ENCODE assay signal across 19 cellular contexts in genomic region chr13:98456423-98456845, GRCh38.
DNase-seq lines count a peak whose midpoint lies in the region; ATAC-seq and TF ChIP-seq lines count a peak whose summit lies in the region.
"Had no signal": no experiment of that assay in that cellular context is flagged by ENCODE, and none has a peak within 500 bp of the region (broad histone marks: within the 10 kb centered on the region; RNA-seq: fewer than 3 reads in every experiment).

No MANE protein-coding gene starts in this region.

- H3K4me3 ChIP-seq in CD4-positive, CD25-positive, alpha-beta regulatory T cell (ENCODE audit: low read depth, low read length) = no peak overlapping the region
- H3K4me3 ChIP-seq in RWPE2 (ENCODE audit: severe bottlenecking) = no peak overlapping the region
- H3K4me3 ChIP-seq in mesenchymal stem cell (ENCODE audit: insufficient read depth in 1 of 2, low read depth in 1 of 2, low read length in 2 of 2) = no peak overlapping the region
- H3K4me3 ChIP-seq: BLaER1 treated with 17β-estradiol and CSF1 and Interleukin-3, amounts not matched to agents 10 nM and 100 nM; tibial nerve had no signal

- DNase-seq in NCI-H2171 treated with DMSO at 0.1 percent for 48 hours (lab: John Stamatoyannopoulos, UW) (peak; percentile 18), NCI-H2171 (lab: John Stamatoyannopoulos, UW) (no peak), RWPE2 (ENCODE audit: low spot score) (peak; percentile 30), mesenchymal stem cell (no peak), SKM-1 treated with dmso at 0.1 percent for 144 hours (lab: John Stamatoyannopoulos, UW; ENCODE audit: unreplicated experiment) (no peak), putamen (ENCODE audit: low spot score) (no peak)
- DNase-seq in CD4-positive, CD25-positive, alpha-beta regulatory T cell = no peak
- DNase-seq: activated B cell treated with CpG ODN at 0.5 μM for 24 hours; activated CD8-positive, alpha-beta memory T cell treated with anti-CD3 and anti-CD28 coated beads, Interleukin-2, amount 50 U/mL, for 4 hours; activated naive CD8-positive, alpha-beta T cell treated with anti-CD3 and anti-CD28 coated beads, Interleukin-2, amount 50 U/mL, for 24 hours; NK-92 treated with Interleukin-12 subunit alpha and Interleukin-12 subunit beta, amount 100 ng/mL, for 24 hours; nucleus accumbens; RPMI8226; stimulated activated CD4-positive, alpha-beta T cell treated with anti-CD3 and anti-CD28 coated beads, Interleukin-4, amount 100 ng/mL, for 1 hour; stimulated activated CD8-positive, alpha-beta memory T cell treated with anti-CD3 and anti-CD28 coated beads, Interleukin-4, amount 100 ng/mL, for 48 hours had no signal

- no peak overlapping the region for H3K18ac ChIP-seq in mesenchymal stem cell (ENCODE audit: low read depth in 1 of 2, low read length in 2 of 2)

- H2AFZ ChIP-seq in mesenchymal stem cell (ENCODE audit: low read depth, low read length) = no peak overlapping the region

- no peak overlapping the region for H3K27ac ChIP-seq in CD4-positive, CD25-positive, alpha-beta regulatory T cell (ENCODE audit: insufficient read depth, low read length, poor library complexity, severe bottlenecking)
- H3K27ac ChIP-seq in RWPE2 (ENCODE audit: poor library complexity, severe bottlenecking) (no peak overlapping the region), mesenchymal stem cell (ENCODE audit: low read length, poor library complexity, severe bottlenecking) (no peak overlapping the region)
- H3K27ac ChIP-seq: BLaER1 treated with 17β-estradiol and CSF1 and Interleukin-3, amounts not matched to agents 10 nM and 100 nM had no signal

- H3K79me1 ChIP-seq in mesenchymal stem cell (replicated peaks; ENCODE audit: low read length, poor library complexity, severe bottlenecking) = peaks cover 28% of the 10 kb centered on the region

- H3K14ac ChIP-seq in mesenchymal stem cell (ENCODE audit: low read length in 2 of 2) = no peak overlapping the region

- ATAC-seq in CD4-positive, CD25-positive, alpha-beta regulatory T cell (ENCODE audit: low read depth in 2 of 2) = no peak
- no peak for ATAC-seq in RWPE2 (ENCODE audit: low read depth)
- ATAC-seq in GM18861 (IDR thresholded peaks at IDR 0.05; ENCODE audit: unreplicated experiment) = no peak
- ATAC-seq: activated naive CD8-positive, alpha-beta T cell treated with anti-CD3 and anti-CD28 coated beads, Interleukin-2, amount 50 U/mL, for 24 hours; HCT116 had no signal

- H3K4me1 Mint-ChIP-seq in CD4-positive, CD25-positive, alpha-beta regulatory T cell = peaks cover 2 to 10% (median 7%) of the 10 kb centered on the region in 4 donors
- H3K4me1 Mint-ChIP-seq: activated B cell treated with CpG ODN at 0.5 μM for 24 hours had no signal

- H3K4me1 ChIP-seq in CD4-positive, CD25-positive, alpha-beta regulatory T cell (ENCODE audit: control insufficient read depth, insufficient read depth, low read length, poor library complexity, severe bottlenecking) = peaks cover under 1% of the 10 kb centered on the region
- H3K4me1 ChIP-seq in RWPE2 (ENCODE audit: insufficient read depth, poor library complexity, severe bottlenecking) (no peaks in the 10 kb centered on the region), mesenchymal stem cell (ENCODE audit: control insufficient read depth, insufficient read depth, low read depth, low read length) (peaks cover 9% of the 10 kb centered on the region)

- H3K4me2 ChIP-seq in mesenchymal stem cell (ENCODE audit: low read length, poor library complexity, severe bottlenecking) = no peak overlapping the region
- H3K4me2 ChIP-seq: BLaER1 treated with 17β-estradiol and CSF1 and Interleukin-3, amounts not matched to agents 10 nM and 100 nM had no signal

- peaks cover 92% of the 10 kb centered on the region for H3K36me3 ChIP-seq in CD4-positive, CD25-positive, alpha-beta regulatory T cell (ENCODE audit: control insufficient read depth, insufficient read depth, low read length)
- H3K36me3 ChIP-seq in RWPE2 (ENCODE audit: low read depth) (peaks cover 84% of the 10 kb centered on the region), mesenchymal stem cell (ENCODE audit: control insufficient read depth in 1 of 2, insufficient read depth in 2 of 2, low read depth in 1 of 2, low read length in 2 of 2) (peaks cover 49 to 71% of the 10 kb centered on the region in 2 experiments)

- no peak overlapping the region for H2BK120ac ChIP-seq in mesenchymal stem cell (ENCODE audit: low read depth, low read length)

- no peak overlapping the region for H4K91ac ChIP-seq in mesenchymal stem cell (ENCODE audit: low read length)

- H2BK15ac ChIP-seq in mesenchymal stem cell (ENCODE audit: low read depth, poor library complexity, severe bottlenecking) = no peak overlapping the region

- no peak overlapping the region for H3K4me3 Mint-ChIP-seq in CD4-positive, CD25-positive, alpha-beta regulatory T cell
- H3K4me3 Mint-ChIP-seq: activated B cell treated with CpG ODN at 0.5 μM for 24 hours; activated naive CD8-positive, alpha-beta T cell treated with anti-CD3 and anti-CD28 coated beads, Interleukin-2, amount 50 U/mL, for 24 hours had no signal

- H3K23ac ChIP-seq in mesenchymal stem cell (ENCODE audit: low read length in 2 of 2) = no peak overlapping the region

- no peak overlapping the region for H2AK5ac ChIP-seq in mesenchymal stem cell (ENCODE audit: low read length, severe bottlenecking)

- H3K36me3 Mint-ChIP-seq in CD4-positive, CD25-positive, alpha-beta regulatory T cell = peaks cover 40% of the 10 kb centered on the region

- no peak overlapping the region for H3K4ac ChIP-seq in mesenchymal stem cell (ENCODE audit: low read depth in 1 of 2, low read length in 2 of 2)

- peak overlapping the region in 2 of 3 donors; percentile 42 to 60 for H3K27ac Mint-ChIP-seq in CD4-positive, CD25-positive, alpha-beta regulatory T cell
- H3K27ac Mint-ChIP-seq: activated B cell treated with CpG ODN at 0.5 μM for 24 hours; activated naive CD8-positive, alpha-beta T cell treated with anti-CD3 and anti-CD28 coated beads, Interleukin-2, amount 50 U/mL, for 24 hours had no signal

- no peak overlapping the region for H3K9ac ChIP-seq in mesenchymal stem cell (ENCODE audit: low read length)
- H3K9ac ChIP-seq: BLaER1 treated with 17β-estradiol and CSF1 and Interleukin-3, amounts not matched to agents 10 nM and 100 nM had no signal

- H3K9me3 Mint-ChIP-seq in CD4-positive, CD25-positive, alpha-beta regulatory T cell = no peaks in the 10 kb centered on the region
- H3K9me3 Mint-ChIP-seq: activated B cell treated with CpG ODN at 0.5 μM for 24 hours; activated naive CD8-positive, alpha-beta T cell treated with anti-CD3 and anti-CD28 coated beads, Interleukin-2, amount 50 U/mL, for 24 hours had no signal

- no peak overlapping the region for H2BK12ac ChIP-seq in mesenchymal stem cell (ENCODE audit: low read length in 2 of 2)

- H4K8ac ChIP-seq in mesenchymal stem cell (ENCODE audit: low read length) = peak overlapping the region; percentile 12

- no peaks in the 10 kb centered on the region for H3K27me3 ChIP-seq in CD4-positive, CD25-positive, alpha-beta regulatory T cell (ENCODE audit: control insufficient read depth, insufficient read depth, low read length)
- H3K27me3 ChIP-seq in RWPE2 (ENCODE audit: insufficient read depth, poor library complexity, severe bottlenecking) (no peaks in the 10 kb centered on the region), mesenchymal stem cell (ENCODE audit: control insufficient read depth in 1 of 2, insufficient read depth in 1 of 2, low read length in 2 of 2) (no peaks in the 10 kb centered on the region)
- H3K27me3 ChIP-seq: BLaER1 treated with 17β-estradiol and CSF1 and Interleukin-3, amounts not matched to agents 10 nM and 100 nM; tibial nerve had no signal

- no peak for TF ChIP-seq CTCF in RWPE2 (IDR thresholded peaks at IDR 0.05; ENCODE audit: poor library complexity, severe bottlenecking)

- WGBS in mesenchymal stem cell = 97% methylated on average over 4 of the region's 6 CpGs

- H2BK5ac ChIP-seq in mesenchymal stem cell (ENCODE audit: low read depth, low read length, poor library complexity, severe bottlenecking) = no peak overlapping the region

- H3K27me3 Mint-ChIP-seq in CD4-positive, CD25-positive, alpha-beta regulatory T cell = no peaks in the 10 kb centered on the region
- H3K27me3 Mint-ChIP-seq: activated B cell treated with CpG ODN at 0.5 μM for 24 hours; activated naive CD8-positive, alpha-beta T cell treated with anti-CD3 and anti-CD28 coated beads, Interleukin-2, amount 50 U/mL, for 24 hours had no signal

- no peaks in the 10 kb centered on the region for H3K9me3 ChIP-seq in CD4-positive, CD25-positive, alpha-beta regulatory T cell (ENCODE audit: control insufficient read depth in 2 of 2, low read length in 2 of 2)
- H3K9me3 ChIP-seq in RWPE2 (ENCODE audit: severe bottlenecking) (no peaks in the 10 kb centered on the region), mesenchymal stem cell (ENCODE audit: control insufficient read depth, low read length) (no peaks in the 10 kb centered on the region)
- H3K9me3 ChIP-seq: BLaER1 treated with 17β-estradiol and CSF1 and Interleukin-3, amounts not matched to agents 10 nM and 100 nM; tibial nerve had no signal

Comparison
In these comparisons a context has a peak if more than half of its experiments do, and no peak if none do; other contexts are left out.
1. DNase-seq: peak in NCI-H2171 treated with DMSO at 0.1 percent for 48 hours (single experiment) and RWPE2 (single experiment); none in NCI-H2171 (single experiment), CD4-positive, CD25-positive, alpha-beta regulatory T cell (0 of 3), mesenchymal stem cell (single experiment), SKM-1 treated with dmso at 0.1 percent for 144 hours (single experiment) and putamen (single experiment).